Comparison of ENCODE assay signal across 8 cellular contexts in the genomic region with DNA sequence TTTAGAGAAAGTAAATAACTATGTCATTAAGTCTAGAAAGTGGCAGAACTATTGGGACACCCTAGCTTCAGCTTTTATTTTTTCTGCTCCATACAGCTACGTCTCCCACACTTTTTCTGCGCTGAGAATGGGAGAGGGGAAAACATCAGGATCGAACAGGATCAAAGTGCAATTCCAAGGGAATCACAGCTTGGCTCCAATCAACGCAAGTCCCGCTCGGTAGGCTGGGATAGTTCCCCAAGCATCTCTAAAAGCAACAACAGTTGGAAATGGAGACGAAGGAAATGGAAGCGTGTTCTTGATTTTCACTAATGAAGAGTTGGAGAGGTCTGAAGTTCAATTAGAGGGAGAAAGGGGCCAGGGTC. TPM values are rescaled to one million over a fixed set of nuclear protein-coding genes. Genes with fewer than 3 reads are reported as not detected.
DNase-seq lines count a peak whose midpoint lies in the region; ATAC-seq, FAIRE-seq and TF ChIP-seq lines count a peak whose summit lies in the region.

No MANE protein-coding gene starts in this region.

- TF ChIP-seq EP300 in HepG2 (IDR thresholded peaks at IDR 0.05; ENCODE audit: low read depth in 2 of 2, low read length in 2 of 2) = no peak
- no peak for TF ChIP-seq EP300 in HepG2 (CRISPR knock-in tag; IDR thresholded peaks at IDR 0.05; ENCODE audit: borderline replicate concordance)

- peak overlapping the region; percentile 94 for H3K27ac Mint-ChIP-seq in activated CD4-positive, alpha-beta T cell treated with anti-CD3 and anti-CD28 coated beads, Interleukin-2, amount 10 ng/mL, durations not matched to agents 7 days and 5 days

- H3K9me3 ChIP-seq in HepG2 (ENCODE audit: low read length) (no peaks in the 10 kb centered on the region), tibial artery (no peaks in the 10 kb centered on the region)

- no peak overlapping the region for H2AFZ ChIP-seq in HepG2 (ENCODE audit: low read length)

- in situ Hi-C loops in astrocyte of the cerebellum (cut with HindIII; ENCODE audit: low sequenced_read_pairs) (loop anchor here (5.0 kb wide), 1 partner anchor 38 kb away; no protein-coding TSS in a partner anchor), HepG2 (cut with HindIII; ENCODE audit: extremely low pct_ligation_motif_present, low pct_unique_long_range_greater_than_20kb) (no loop called here)

- H3K27me3 ChIP-seq in HepG2 (ENCODE audit: control insufficient read depth in 1 of 2, insufficient read depth in 2 of 2, low read length in 2 of 2) = no peaks in the 10 kb centered on the region; a peak in 1 of 5 replicates
- H3K27me3 ChIP-seq in tibial artery = no peaks in the 10 kb centered on the region

- intact Hi-C loops in HepG2 (cut with micrococcal nuclease; ENCODE audit: unreplicated experiment) (no loop called here), tibial artery (cut with DNase I; ENCODE audit: low total_unique reads) (no loop called here)

- FAIRE-seq in HepG2 (lab: Jason Lieb, UNC) = peak; percentile 56

- 0 out of 4 replicates have a peak, but pooled peaks of 1 of the 2 experiments have one; percentile 52 for TF ChIP-seq POLR2A in HepG2 (IDR thresholded peaks at IDR 0.05; ENCODE audit: insufficient read depth in 1 of 2, low read depth in 2 of 2, low read length in 2 of 2)

- H3K4me1 Mint-ChIP-seq in activated CD4-positive, alpha-beta T cell treated with anti-CD3 and anti-CD28 coated beads, Interleukin-2, amount 10 ng/mL, durations not matched to agents 7 days and 5 days = peaks cover 21% of the 10 kb centered on the region

- no peak for TF ChIP-seq RAD21 in HepG2 (CRISPR knock-in tag; IDR thresholded peaks at IDR 0.05)

- POLR2A ChIA-PET in activated CD4-positive, alpha-beta T cell treated with anti-CD3 and anti-CD28 coated beads, Interleukin-2, amount 10 ng/mL, durations not matched to agents 7 days and 5 days (lab: Charles Lee) = interaction anchor here (0.6 kb wide), 1 partner anchor 138 kb away, joined by 3 read pairs; no protein-coding TSS in a partner anchor
- POLR2A ChIA-PET in HepG2 (lab: Yijun Ruan, JAX) = interaction anchor here (0.7 to 5.2 kb wide), 22 partner anchors 10 to 480 kb away, joined by 3 to 71 read pairs (median 4); a partner anchor contains a TSS

- H3K27me3 Mint-ChIP-seq in activated CD4-positive, alpha-beta T cell treated with anti-CD3 and anti-CD28 coated beads, Interleukin-2, amount 10 ng/mL, durations not matched to agents 7 days and 5 days = no peaks in the 10 kb centered on the region

- peaks cover 14% of the 10 kb centered on the region for H3K79me2 ChIP-seq in HepG2 (ENCODE audit: insufficient read depth, low read length)

- H3K27ac ChIP-seq in HepG2 (ENCODE audit: extremely low read length, insufficient read depth, low read length) (peak overlapping the region; percentile 99), tibial artery (peak overlapping the region; percentile 93 to 95)

- CTCF ChIA-PET in activated CD4-positive, alpha-beta T cell treated with anti-CD3 and anti-CD28 coated beads, Interleukin-2, amount 10 ng/mL, durations not matched to agents 7 days and 5 days (lab: Charles Lee) = interaction anchor here (0.7 to 2.0 kb wide), 4 partner anchors 14 to 130 kb away, joined by 3 to 16 read pairs (median 4); no protein-coding TSS in a partner anchor
- CTCF ChIA-PET in HepG2 (lab: Yijun Ruan, JAX; ENCODE audit: low intra/inter-chr PET ratio, low total read pairs) = interaction anchor here (0.8 kb wide), 1 partner anchor 43 kb away, joined by 3 read pairs; a partner anchor contains a TSS

- peak overlapping the region; percentile 73 for H3K4me3 ChIP-seq in astrocyte of the cerebellum (ENCODE audit: low read depth, low read length)
- peak overlapping the region; percentile 90 to 100 (median 99) for H3K4me3 ChIP-seq in HepG2 (replicated peaks in 1 of 3; ENCODE audit: insufficient read depth in 1 of 3, low read depth in 2 of 3, low read length in 3 of 3)
- H3K4me3 ChIP-seq in tibial artery = peak overlapping the region; percentile 87 to 90

- H3K4me2 ChIP-seq in HepG2 (ENCODE audit: low read depth, low read length) = peak overlapping the region; percentile 89

- peaks cover 2% of the 10 kb centered on the region for H3K36me3 Mint-ChIP-seq in activated CD4-positive, alpha-beta T cell treated with anti-CD3 and anti-CD28 coated beads, Interleukin-2, amount 10 ng/mL, durations not matched to agents 7 days and 5 days (ENCODE audit: low read depth)

- H3K4me1 ChIP-seq in HepG2 (ENCODE audit: insufficient read depth, low read length) (peaks cover 22% of the 10 kb centered on the region), tibial artery (peaks cover 0 to 11% (median 9%) of the 10 kb centered on the region in 4 donors)

- no peaks in the 10 kb centered on the region for H3K9me3 Mint-ChIP-seq in activated CD4-positive, alpha-beta T cell treated with anti-CD3 and anti-CD28 coated beads, Interleukin-2, amount 10 ng/mL, durations not matched to agents 7 days and 5 days

- TF ChIP-seq CTCF in astrocyte of the cerebellum (IDR thresholded peaks at IDR 0.05; ENCODE audit: low read depth, low read length, missing control alignments) (no peak), HepG2 (CRISPR knock-in tag; IDR thresholded peaks at IDR 0.05) (no peak), tibial artery (IDR thresholded peaks at IDR 0.05) (no peak)

- H4K20me1 ChIP-seq in HepG2 (ENCODE audit: insufficient read depth, low read length) = no peaks in the 10 kb centered on the region

- H3K36me3 ChIP-seq in HepG2 (replicated peaks in 1 of 2; ENCODE audit: control insufficient read depth in 1 of 2, insufficient read depth in 2 of 2, low read length in 2 of 2) (no peaks in the 10 kb centered on the region), tibial artery (peaks cover 0 to 10% (median under 1%) of the 10 kb centered on the region in 3 donors)

- WGBS in HepG2 (ENCODE audit: low lambda C conversion rate) = 2% methylated on average over 8 of the region's 8 CpGs

- BruUV-seq in HepG2 (replicated peaks; lab: Mats Ljungman, UMichigan) = TSS peak; percentile 86

- peak overlapping the region; percentile 83 for H3K4me3 Mint-ChIP-seq in activated CD4-positive, alpha-beta T cell treated with anti-CD3 and anti-CD28 coated beads, Interleukin-2, amount 10 ng/mL, durations not matched to agents 7 days and 5 days

- H3K9ac ChIP-seq in HepG2 (ENCODE audit: insufficient read depth, low read depth, low read length) = peak overlapping the region; percentile 100

- DNase-seq in activated CD4-positive, alpha-beta T cell treated with anti-CD3 and anti-CD28 coated beads, Interleukin-2, amount 10 ng/mL, durations not matched to agents 7 days and 5 days = no peak
- DNase-seq in activated CD4-positive, alpha-beta T cell treated with anti-CD3 and anti-CD28 coated beads, Interleukin-2, amount 50 U/mL, for 4 hours = no peak
- no peak for DNase-seq in astrocyte of the cerebellum (ENCODE audit: low read depth)
- DNase-seq in HepG2 (ENCODE audit: low spot score) = peak; percentile 60
- DNase-seq in tibial artery = no peak
- no peak for DNase-seq in NCI-H524 (lab: John Stamatoyannopoulos, UW)
- DNase-seq in NCI-H510A (lab: John Stamatoyannopoulos, UW) = no peak
- no peak for DNase-seq in NCI-H2227 treated with DMSO at 0.1 percent for 48 hours (lab: John Stamatoyannopoulos, UW)

- peak; percentile 83 for ATAC-seq in HepG2

RNA-seq across cellular contexts. Expression of a gene that starts 0.5 kb away (rescaled TPM):
- 10 to 100 TPM; 22.1 to 25.2 TPM for total RNA-seq in activated CD4-positive, alpha-beta T cell treated with anti-CD3 and anti-CD28 coated beads, Interleukin-2, amount 10 ng/mL, durations not matched to agents 7 days and 5 days
- total RNA-seq in HepG2 (2016; rRNA removed; fragmentation: Illumina TruSeq; extraction: Trizol) = 21.3 and 30.0 TPM in 2 replicates
- 6.9 and 9.1 TPM in 2 replicates for total RNA-seq in HepG2 (2016; cell fraction: cytosol; rRNA removed; fragmentation: Illumina TruSeq; extraction: Trizol; ENCODE audit: low read depth)
- 23.5 and 29.4 TPM in 2 replicates for total RNA-seq in HepG2 (2016; cell fraction: insoluble cytoplasmic fraction; rRNA removed; fragmentation: Illumina TruSeq; extraction: Trizol)
- total RNA-seq in HepG2 (2016; cell fraction: membrane; rRNA removed; fragmentation: Illumina TruSeq; extraction: Trizol) = 8.9 and 9.2 TPM in 2 replicates
- 10.0 and 12.6 TPM in 2 replicates for total RNA-seq in HepG2 (2016; cell fraction: nucleus; rRNA removed; fragmentation: Illumina TruSeq; extraction: Trizol)
- polyA plus RNA-seq in HepG2 (2011; rRNA removed) = 41.4 and 48.7 TPM in 2 replicates
- 48.8 and 53.2 TPM in 2 replicates for polyA plus RNA-seq in HepG2 (2011; cell fraction: cytosol; rRNA removed)
- polyA plus RNA-seq in HepG2 (2011; cell fraction: nucleus; rRNA removed) = 21.0 and 23.2 TPM in 2 replicates
- 38.1 and 41.7 TPM in 2 replicates for polyA plus RNA-seq in HepG2 (2012)
- polyA plus RNA-seq in HepG2 (2016; cell fraction: cytosol; fragmentation: Illumina TruSeq; extraction: Trizol; ENCODE audit: low read depth) = 3.6 and 4.1 TPM in 2 replicates
- polyA plus RNA-seq in HepG2 (2016; cell fraction: insoluble cytoplasmic fraction; fragmentation: Illumina TruSeq; extraction: Trizol; ENCODE audit: low read depth) = 24.4 and 26.5 TPM in 2 replicates
- 5.5 and 6.2 TPM in 2 replicates for polyA plus RNA-seq in HepG2 (2016; cell fraction: membrane; fragmentation: Illumina TruSeq; extraction: Trizol; ENCODE audit: low read depth)
- 15.9 and 18.0 TPM in 2 replicates for polyA plus RNA-seq in HepG2 (2016; cell fraction: nucleus; fragmentation: Illumina TruSeq; extraction: Trizol; ENCODE audit: insufficient read depth, low read depth)
- polyA minus RNA-seq in HepG2 (2011; rRNA and poly(A)+ RNA removed; ENCODE audit: low replicate concordance) = 10.6 and 40.6 TPM in 2 replicates
- 14.9 and 18.3 TPM in 2 replicates for polyA minus RNA-seq in HepG2 (2011; cell fraction: cytosol; rRNA and poly(A)+ RNA removed)
- polyA minus RNA-seq in HepG2 (2011; cell fraction: nucleus; rRNA and poly(A)+ RNA removed) = 16.9 and 25.7 TPM in 2 replicates

RNA-seq across cellular contexts. Expression of a gene that starts 24.1 kb away (rescaled TPM):
- 10 to 100 TPM; 14.5 to 17.4 TPM for total RNA-seq in activated CD4-positive, alpha-beta T cell treated with anti-CD3 and anti-CD28 coated beads, Interleukin-2, amount 10 ng/mL, durations not matched to agents 7 days and 5 days
- total RNA-seq in HepG2 (2016; rRNA removed; fragmentation: Illumina TruSeq; extraction: Trizol) = 85.2 and 86.6 TPM in 2 replicates
- total RNA-seq in HepG2 (2016; cell fraction: cytosol; rRNA removed; fragmentation: Illumina TruSeq; extraction: Trizol; ENCODE audit: low read depth) = 19.0 and 24.8 TPM in 2 replicates
- 88.8 and 91.0 TPM in 2 replicates for total RNA-seq in HepG2 (2016; cell fraction: insoluble cytoplasmic fraction; rRNA removed; fragmentation: Illumina TruSeq; extraction: Trizol)
- 28.1 and 32.1 TPM in 2 replicates for total RNA-seq in HepG2 (2016; cell fraction: membrane; rRNA removed; fragmentation: Illumina TruSeq; extraction: Trizol)
- total RNA-seq in HepG2 (2016; cell fraction: nucleus; rRNA removed; fragmentation: Illumina TruSeq; extraction: Trizol) = 43.6 and 54.4 TPM in 2 replicates
- polyA plus RNA-seq in HepG2 (2011; rRNA removed) = 88.4 and 99.0 TPM in 2 replicates
- polyA plus RNA-seq in HepG2 (2011; cell fraction: cytosol; rRNA removed) = 95.8 and 105 TPM in 2 replicates
- 168 and 180 TPM in 2 replicates for polyA plus RNA-seq in HepG2 (2011; cell fraction: nucleus; rRNA removed)
- polyA plus RNA-seq in HepG2 (2012) = 46.4 and 46.8 TPM in 2 replicates
- polyA plus RNA-seq in HepG2 (2016; cell fraction: cytosol; fragmentation: Illumina TruSeq; extraction: Trizol; ENCODE audit: low read depth) = 12.7 and 14.4 TPM in 2 replicates
- polyA plus RNA-seq in HepG2 (2016; cell fraction: insoluble cytoplasmic fraction; fragmentation: Illumina TruSeq; extraction: Trizol; ENCODE audit: low read depth) = 75.6 and 81.5 TPM in 2 replicates
- 19.5 and 21.9 TPM in 2 replicates for polyA plus RNA-seq in HepG2 (2016; cell fraction: membrane; fragmentation: Illumina TruSeq; extraction: Trizol; ENCODE audit: low read depth)
- 96.1 and 107 TPM in 2 replicates for polyA plus RNA-seq in HepG2 (2016; cell fraction: nucleus; fragmentation: Illumina TruSeq; extraction: Trizol; ENCODE audit: insufficient read depth, low read depth)
- 60.0 and 64.5 TPM in 2 replicates for polyA minus RNA-seq in HepG2 (2011; rRNA and poly(A)+ RNA removed; ENCODE audit: low replicate concordance)
- 19.9 and 28.0 TPM in 2 replicates for polyA minus RNA-seq in HepG2 (2011; cell fraction: cytosol; rRNA and poly(A)+ RNA removed)
- 31.8 and 36.4 TPM in 2 replicates for polyA minus RNA-seq in HepG2 (2011; cell fraction: nucleus; rRNA and poly(A)+ RNA removed)

RNA-seq across cellular contexts. Expression of a gene that starts 33.7 kb away (rescaled TPM):
- 10 to 100 TPM; 73.2 to 75.9 TPM for total RNA-seq in activated CD4-positive, alpha-beta T cell treated with anti-CD3 and anti-CD28 coated beads, Interleukin-2, amount 10 ng/mL, durations not matched to agents 7 days and 5 days
- 73.2 and 90.3 TPM in 2 replicates for total RNA-seq in HepG2 (2016; rRNA removed; fragmentation: Illumina TruSeq; extraction: Trizol)
- total RNA-seq in HepG2 (2016; cell fraction: cytosol; rRNA removed; fragmentation: Illumina TruSeq; extraction: Trizol; ENCODE audit: low read depth) = 20.4 and 23.5 TPM in 2 replicates
- total RNA-seq in HepG2 (2016; cell fraction: insoluble cytoplasmic fraction; rRNA removed; fragmentation: Illumina TruSeq; extraction: Trizol) = 74.2 and 88.0 TPM in 2 replicates
- total RNA-seq in HepG2 (2016; cell fraction: membrane; rRNA removed; fragmentation: Illumina TruSeq; extraction: Trizol) = 42.0 and 50.1 TPM in 2 replicates
- 32.9 and 38.9 TPM in 2 replicates for total RNA-seq in HepG2 (2016; cell fraction: nucleus; rRNA removed; fragmentation: Illumina TruSeq; extraction: Trizol)
- polyA plus RNA-seq in HepG2 (2011; rRNA removed) = 72.1 and 96.1 TPM in 2 replicates
- polyA plus RNA-seq in HepG2 (2011; cell fraction: cytosol; rRNA removed) = 70.6 and 104 TPM in 2 replicates
- polyA plus RNA-seq in HepG2 (2011; cell fraction: nucleus; rRNA removed) = 134 and 140 TPM in 2 replicates
- polyA plus RNA-seq in HepG2 (2012) = 47.7 and 58.7 TPM in 2 replicates
- polyA plus RNA-seq in HepG2 (2016; cell fraction: cytosol; fragmentation: Illumina TruSeq; extraction: Trizol; ENCODE audit: low read depth) = 28.9 and 30.0 TPM in 2 replicates
- 113 and 115 TPM in 2 replicates for polyA plus RNA-seq in HepG2 (2016; cell fraction: insoluble cytoplasmic fraction; fragmentation: Illumina TruSeq; extraction: Trizol; ENCODE audit: low read depth)
- polyA plus RNA-seq in HepG2 (2016; cell fraction: membrane; fragmentation: Illumina TruSeq; extraction: Trizol; ENCODE audit: low read depth) = 43.7 and 45.0 TPM in 2 replicates
- polyA plus RNA-seq in HepG2 (2016; cell fraction: nucleus; fragmentation: Illumina TruSeq; extraction: Trizol; ENCODE audit: insufficient read depth, low read depth) = 67.4 and 74.9 TPM in 2 replicates
- 58.0 and 75.1 TPM in 2 replicates for polyA minus RNA-seq in HepG2 (2011; rRNA and poly(A)+ RNA removed; ENCODE audit: low replicate concordance)
- polyA minus RNA-seq in HepG2 (2011; cell fraction: cytosol; rRNA and poly(A)+ RNA removed) = 39.7 and 48.1 TPM in 2 replicates
- polyA minus RNA-seq in HepG2 (2011; cell fraction: nucleus; rRNA and poly(A)+ RNA removed) = 17.4 and 26.0 TPM in 2 replicates

RNA-seq across cellular contexts. Expression of a gene that starts 43.4 kb away (rescaled TPM):
- total RNA-seq in activated CD4-positive, alpha-beta T cell treated with anti-CD3 and anti-CD28 coated beads, Interleukin-2, amount 10 ng/mL, durations not matched to agents 7 days and 5 days = 1 to 10 TPM; 5.8 to 6.1 TPM
- 14.9 and 33.6 TPM in 2 replicates for total RNA-seq in HepG2 (2016; rRNA removed; fragmentation: Illumina TruSeq; extraction: Trizol)
- 3.6 and 4.5 TPM in 2 replicates for total RNA-seq in HepG2 (2016; cell fraction: cytosol; rRNA removed; fragmentation: Illumina TruSeq; extraction: Trizol; ENCODE audit: low read depth)
- 14.5 and 33.2 TPM in 2 replicates for total RNA-seq in HepG2 (2016; cell fraction: insoluble cytoplasmic fraction; rRNA removed; fragmentation: Illumina TruSeq; extraction: Trizol)
- total RNA-seq in HepG2 (2016; cell fraction: membrane; rRNA removed; fragmentation: Illumina TruSeq; extraction: Trizol) = 8.3 and 9.4 TPM in 2 replicates
- total RNA-seq in HepG2 (2016; cell fraction: nucleus; rRNA removed; fragmentation: Illumina TruSeq; extraction: Trizol) = 27.1 and 30.8 TPM in 2 replicates
- 29.9 and 32.7 TPM in 2 replicates for polyA plus RNA-seq in HepG2 (2011; rRNA removed)
- polyA plus RNA-seq in HepG2 (2011; cell fraction: cytosol; rRNA removed) = 21.5 and 32.7 TPM in 2 replicates
- 9.5 and 11.1 TPM in 2 replicates for polyA plus RNA-seq in HepG2 (2011; cell fraction: nucleus; rRNA removed)
- polyA plus RNA-seq in HepG2 (2012) = 22.8 and 24.3 TPM in 2 replicates
- 4.3 and 4.6 TPM in 2 replicates for polyA plus RNA-seq in HepG2 (2016; cell fraction: cytosol; fragmentation: Illumina TruSeq; extraction: Trizol; ENCODE audit: low read depth)
- 13.2 and 15.8 TPM in 2 replicates for polyA plus RNA-seq in HepG2 (2016; cell fraction: insoluble cytoplasmic fraction; fragmentation: Illumina TruSeq; extraction: Trizol; ENCODE audit: low read depth)
- 6.5 and 6.9 TPM in 2 replicates for polyA plus RNA-seq in HepG2 (2016; cell fraction: membrane; fragmentation: Illumina TruSeq; extraction: Trizol; ENCODE audit: low read depth)
- polyA plus RNA-seq in HepG2 (2016; cell fraction: nucleus; fragmentation: Illumina TruSeq; extraction: Trizol; ENCODE audit: insufficient read depth, low read depth) = 38.2 and 40.8 TPM in 2 replicates
- 4.1 and 14.1 TPM in 2 replicates for polyA minus RNA-seq in HepG2 (2011; rRNA and poly(A)+ RNA removed; ENCODE audit: low replicate concordance)
- 15.0 and 15.7 TPM in 2 replicates for polyA minus RNA-seq in HepG2 (2011; cell fraction: cytosol; rRNA and poly(A)+ RNA removed)
- polyA minus RNA-seq in HepG2 (2011; cell fraction: nucleus; rRNA and poly(A)+ RNA removed) = 5.7 and 9.0 TPM in 2 replicates

RNA-seq across cellular contexts. Expression of a gene that starts 46.5 kb away (rescaled TPM):
- 10 to 100 TPM; 54.3 to 55.3 TPM for total RNA-seq in activated CD4-positive, alpha-beta T cell treated with anti-CD3 and anti-CD28 coated beads, Interleukin-2, amount 10 ng/mL, durations not matched to agents 7 days and 5 days
- 37.3 and 44.9 TPM in 2 replicates for total RNA-seq in HepG2 (2016; rRNA removed; fragmentation: Illumina TruSeq; extraction: Trizol)
- total RNA-seq in HepG2 (2016; cell fraction: cytosol; rRNA removed; fragmentation: Illumina TruSeq; extraction: Trizol; ENCODE audit: low read depth) = 6.6 and 7.1 TPM in 2 replicates
- total RNA-seq in HepG2 (2016; cell fraction: insoluble cytoplasmic fraction; rRNA removed; fragmentation: Illumina TruSeq; extraction: Trizol) = 39.7 and 44.6 TPM in 2 replicates
- 24.7 and 27.8 TPM in 2 replicates for total RNA-seq in HepG2 (2016; cell fraction: membrane; rRNA removed; fragmentation: Illumina TruSeq; extraction: Trizol)
- total RNA-seq in HepG2 (2016; cell fraction: nucleus; rRNA removed; fragmentation: Illumina TruSeq; extraction: Trizol) = 21.3 and 22.5 TPM in 2 replicates
- 26.6 and 28.0 TPM in 2 replicates for polyA plus RNA-seq in HepG2 (2011; rRNA removed)
- polyA plus RNA-seq in HepG2 (2011; cell fraction: cytosol; rRNA removed) = 17.4 and 25.5 TPM in 2 replicates
- 12.1 and 20.0 TPM in 2 replicates for polyA plus RNA-seq in HepG2 (2011; cell fraction: nucleus; rRNA removed)
- polyA plus RNA-seq in HepG2 (2012) = 25.1 and 29.3 TPM in 2 replicates
- polyA plus RNA-seq in HepG2 (2016; cell fraction: cytosol; fragmentation: Illumina TruSeq; extraction: Trizol; ENCODE audit: low read depth) = 6.4 and 7.2 TPM in 2 replicates
- polyA plus RNA-seq in HepG2 (2016; cell fraction: insoluble cytoplasmic fraction; fragmentation: Illumina TruSeq; extraction: Trizol; ENCODE audit: low read depth) = 49.7 and 49.8 TPM in 2 replicates
- polyA plus RNA-seq in HepG2 (2016; cell fraction: membrane; fragmentation: Illumina TruSeq; extraction: Trizol; ENCODE audit: low read depth) = 20.1 and 20.8 TPM in 2 replicates
- 41.4 and 42.1 TPM in 2 replicates for polyA plus RNA-seq in HepG2 (2016; cell fraction: nucleus; fragmentation: Illumina TruSeq; extraction: Trizol; ENCODE audit: insufficient read depth, low read depth)
- 5.1 and 25.2 TPM in 2 replicates for polyA minus RNA-seq in HepG2 (2011; rRNA and poly(A)+ RNA removed; ENCODE audit: low replicate concordance)
- polyA minus RNA-seq in HepG2 (2011; cell fraction: cytosol; rRNA and poly(A)+ RNA removed) = 3.8 and 5.5 TPM in 2 replicates
- 12.1 and 14.0 TPM in 2 replicates for polyA minus RNA-seq in HepG2 (2011; cell fraction: nucleus; rRNA and poly(A)+ RNA removed)
